Comparison of ENCODE assay signal across 11 cellular contexts in the genomic region with DNA sequence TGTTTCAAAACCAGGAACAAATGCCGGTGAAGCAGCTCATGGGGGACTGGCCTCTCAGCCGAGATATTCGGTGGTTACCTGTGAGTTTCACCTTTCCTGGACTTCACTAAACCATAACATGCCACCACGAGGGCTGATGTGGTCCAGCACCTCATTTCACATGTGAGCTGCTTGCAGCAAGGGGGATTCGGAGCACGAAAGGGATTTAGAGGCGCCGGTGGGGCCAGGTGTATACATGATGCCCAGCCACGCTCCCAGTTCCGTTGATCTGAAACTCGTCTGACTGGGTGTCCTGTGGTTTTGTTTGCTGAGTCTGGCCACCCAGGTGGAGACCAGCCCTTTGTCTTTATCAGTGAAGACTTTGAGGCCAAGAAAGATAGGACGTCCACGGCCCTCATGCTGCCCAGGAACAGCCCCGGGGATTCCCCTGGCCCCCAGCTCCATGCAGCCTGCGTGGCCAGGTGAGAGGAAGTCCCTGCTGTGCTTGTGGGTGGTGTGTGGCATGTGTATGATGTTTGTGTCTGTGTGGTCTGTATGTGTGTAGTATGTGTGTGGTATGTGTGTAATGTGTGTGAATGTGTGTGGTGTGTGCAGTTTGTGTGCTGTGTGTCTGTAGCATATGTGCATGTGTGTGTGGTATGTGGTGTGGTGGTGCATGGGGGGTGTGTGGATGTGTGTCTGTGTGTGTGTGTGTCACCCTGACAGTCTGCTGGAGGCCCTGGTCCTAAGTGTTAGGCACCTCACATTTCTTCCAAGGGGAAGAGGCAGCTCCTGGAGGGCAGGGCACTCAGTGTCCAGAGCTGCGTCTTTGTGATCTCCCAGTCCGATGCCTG. TPM values are rescaled to one million over a fixed set of nuclear protein-coding genes. Genes with fewer than 3 reads are reported as not detected.
DNase-seq lines count a peak whose midpoint lies in the region; ATAC-seq and TF ChIP-seq lines count a peak whose summit lies in the region.
"Had no signal": no experiment of that assay in that cellular context is flagged by ENCODE, and none has a peak within 500 bp of the region (broad histone marks: within the 10 kb centered on the region; RNA-seq: fewer than 3 reads in every experiment).

No MANE protein-coding gene starts in this region.

- ATAC-seq in HCT116 (0 out of 2 replicates have a peak, but pooled peaks have one; percentile 22), GM18520 (IDR thresholded peaks at IDR 0.05; ENCODE audit: unreplicated experiment) (no peak), omental fat pad (ENCODE audit: low FRiP score) (no peak)

- intact Hi-C loops in activated CD4-positive, alpha-beta memory T cell treated with anti-CD3 and anti-CD28 coated beads for 36 hours (cut with micrococcal nuclease): no loop called here
- intact Hi-C loops in HCT116 (cut with micrococcal nuclease): no loop called here

- no peaks in the 10 kb centered on the region for H3K27me3 Mint-ChIP-seq in activated CD4-positive, alpha-beta memory T cell treated with anti-CD3 and anti-CD28 coated beads, Interleukin-2, amount 10 ng/mL, durations not matched to agents 7 days and 5 days
- H3K27me3 Mint-ChIP-seq in activated CD4-positive, alpha-beta memory T cell treated with anti-CD3 and anti-CD28 coated beads for 36 hours: no peaks in the 10 kb centered on the region
- no peaks in the 10 kb centered on the region for H3K27me3 Mint-ChIP-seq in chondrocyte (ENCODE audit: low read depth)

- no peak overlapping the region for H3K9ac ChIP-seq in HCT116 (ENCODE audit: low read length)

- H2AFZ ChIP-seq in HCT116 (ENCODE audit: low read depth, low read length, poor library complexity, severe bottlenecking): no peak overlapping the region

- H3K4me3 Mint-ChIP-seq in activated CD4-positive, alpha-beta memory T cell treated with anti-CD3 and anti-CD28 coated beads, Interleukin-2, amount 10 ng/mL, durations not matched to agents 7 days and 5 days: no peak overlapping the region
- no peak overlapping the region for H3K4me3 Mint-ChIP-seq in activated CD4-positive, alpha-beta memory T cell treated with anti-CD3 and anti-CD28 coated beads for 36 hours
- H3K4me3 Mint-ChIP-seq in chondrocyte (ENCODE audit: unreplicated experiment): no peak overlapping the region

- H3K4me2 ChIP-seq in HCT116 (ENCODE audit: low read length): no peak overlapping the region

- no peaks in the 10 kb centered on the region for H3K9me3 ChIP-seq in HCT116 (ENCODE audit: control insufficient read depth in 1 of 2, insufficient read depth in 1 of 2, low read depth in 1 of 2, low read length in 2 of 2)
- H3K9me3 ChIP-seq: tibial artery had no signal

- CTCF ChIA-PET in activated CD4-positive, alpha-beta memory T cell treated with anti-CD3 and anti-CD28 coated beads, Interleukin-2, amount 10 ng/mL, durations not matched to agents 7 days and 5 days (lab: Charles Lee): interaction anchor here (0.7 kb wide), 1 partner anchor 34 kb away, joined by 3 read pairs; no protein-coding TSS in a partner anchor
- CTCF ChIA-PET in activated CD4-positive, alpha-beta memory T cell treated with anti-CD3 and anti-CD28 coated beads for 36 hours (lab: Charles Lee): interaction anchor here (0.6 kb wide), 1 partner anchor 12 kb away, joined by 3 read pairs; no protein-coding TSS in a partner anchor
- CTCF ChIA-PET in HCT116 (lab: Charles Lee): no interaction called here

- no peaks in the 10 kb centered on the region for H3K27me3 ChIP-seq in HCT116 (ENCODE audit: insufficient read depth, low read length)
- H3K27me3 ChIP-seq: tibial artery had no signal

- H3K36me3 ChIP-seq in HCT116 (ENCODE audit: control insufficient read depth in 1 of 2, insufficient read depth in 2 of 2, low read length in 2 of 2): no peaks in the 10 kb centered on the region
- H3K36me3 ChIP-seq: tibial artery had no signal

- H3K4me1 ChIP-seq in HCT116 (ENCODE audit: control insufficient read depth in 1 of 2, insufficient read depth in 2 of 2, low read length in 2 of 2): peaks cover 6 to 10% of the 10 kb centered on the region in 2 experiments; a peak in 1 of 4 replicates

- no peak overlapping the region for H3K4me3 ChIP-seq in HCT116 (replicated peaks in 1 of 2; ENCODE audit: low read depth in 1 of 2, low read length in 2 of 2)
- H3K4me3 ChIP-seq: tibial artery had no signal

- H3K27ac Mint-ChIP-seq in activated CD4-positive, alpha-beta memory T cell treated with anti-CD3 and anti-CD28 coated beads, Interleukin-2, amount 10 ng/mL, durations not matched to agents 7 days and 5 days: peak overlapping the region; percentile 44
- no peak overlapping the region for H3K27ac Mint-ChIP-seq in activated CD4-positive, alpha-beta memory T cell treated with anti-CD3 and anti-CD28 coated beads for 36 hours
- H3K27ac Mint-ChIP-seq in chondrocyte (ENCODE audit: unreplicated experiment): peak overlapping the region; percentile 25

- no peaks in the 10 kb centered on the region for H3K9me2 ChIP-seq in HCT116 (ENCODE audit: insufficient read depth)

- BruUV-seq in HCT116 (replicated peaks; lab: Mats Ljungman, UMichigan): no TSS peak

- POLR2A ChIA-PET in activated CD4-positive, alpha-beta memory T cell treated with anti-CD3 and anti-CD28 coated beads, Interleukin-2, amount 10 ng/mL, durations not matched to agents 7 days and 5 days (lab: Charles Lee): no interaction called here
- POLR2A ChIA-PET in activated CD4-positive, alpha-beta memory T cell treated with anti-CD3 and anti-CD28 coated beads for 36 hours (lab: Charles Lee): no interaction called here
- POLR2A ChIA-PET in HCT116 (lab: Charles Lee): no interaction called here

- RAD21 ChIA-PET in HCT116 (lab: Charles Lee; ENCODE audit: low non-redundant PET in 1 of 2, low total read pairs in 2 of 2, uncharacterized antibody in 2 of 2, unreplicated experiment in 2 of 2): no interaction called here

- H3K79me2 ChIP-seq in HCT116 (ENCODE audit: insufficient read depth, low read length): peaks cover 3% of the 10 kb centered on the region; the same call in 1 of the 2 replicates

- peaks cover 40% of the 10 kb centered on the region for H3K4me1 Mint-ChIP-seq in activated CD4-positive, alpha-beta memory T cell treated with anti-CD3 and anti-CD28 coated beads, Interleukin-2, amount 10 ng/mL, durations not matched to agents 7 days and 5 days
- H3K4me1 Mint-ChIP-seq in activated CD4-positive, alpha-beta memory T cell treated with anti-CD3 and anti-CD28 coated beads for 36 hours (ENCODE audit: low read depth): peaks cover 45% of the 10 kb centered on the region
- peaks cover 27% of the 10 kb centered on the region for H3K4me1 Mint-ChIP-seq in chondrocyte (ENCODE audit: low read depth)

- peak; percentile 15 for DNase-seq in activated CD4-positive, alpha-beta memory T cell treated with anti-CD3 and anti-CD28 coated beads, Interleukin-2, amount 10 ng/mL, durations not matched to agents 7 days and 5 days
- no peak for DNase-seq in activated CD4-positive, alpha-beta memory T cell treated with anti-CD3 and anti-CD28 coated beads for 36 hours
- no peak for DNase-seq in HCT116 (ENCODE audit: low read depth, low spot score)
- DNase-seq in chondrocyte (ENCODE audit: low spot score): peak; percentile 42
- peak; percentile 18 for DNase-seq in stimulated activated CD8-positive, alpha-beta memory T cell treated with anti-CD3 and anti-CD28 coated beads, Interleukin-4, amount 100 ng/mL, for 48 hours
- DNase-seq in NCI-H1105 treated with DMSO at 0.1 percent for 48 hours (lab: John Stamatoyannopoulos, UW): no peak
- no peak for DNase-seq in omental fat pad (ENCODE audit: low spot score)
- DNase-seq: HCEC 1CT had no signal

- TF ChIP-seq CTCF in HCT116 (IDR thresholded peaks at IDR 0.05 in 2 of 3, conservative IDR thresholded peaks at IDR 0.05 in 1 of 3; ENCODE audit: borderline replicate concordance in 1 of 3, insufficient read depth in 1 of 3, low read depth in 2 of 3, low read length in 2 of 3) (no peak), chondrocyte (IDR thresholded peaks at IDR 0.05) (no peak), omental fat pad (IDR thresholded peaks at IDR 0.05) (no peak)

- no peak for TF ChIP-seq POLR2A in HCT116 (IDR thresholded peaks at IDR 0.05; ENCODE audit: borderline replicate concordance, extremely low read depth, insufficient read depth, insufficient read length)

- no peak overlapping the region for H3K27ac ChIP-seq in HCT116 (ENCODE audit: low read depth, low read length)
- H3K27ac ChIP-seq: tibial artery, VCaP had no signal

- TF ChIP-seq RAD21 in HCT116 (IDR thresholded peaks at IDR 0.05; ENCODE audit: low read depth): no peak

- no peaks in the 10 kb centered on the region for H3K9me3 Mint-ChIP-seq in activated CD4-positive, alpha-beta memory T cell treated with anti-CD3 and anti-CD28 coated beads, Interleukin-2, amount 10 ng/mL, durations not matched to agents 7 days and 5 days
- peaks cover 3% of the 10 kb centered on the region for H3K9me3 Mint-ChIP-seq in activated CD4-positive, alpha-beta memory T cell treated with anti-CD3 and anti-CD28 coated beads for 36 hours
- peaks cover 1% of the 10 kb centered on the region for H3K9me3 Mint-ChIP-seq in chondrocyte (ENCODE audit: low read depth)

- H4K20me1 ChIP-seq in HCT116 (ENCODE audit: insufficient read depth): no peaks in the 10 kb centered on the region

- peaks cover 2% of the 10 kb centered on the region for H3K36me3 Mint-ChIP-seq in activated CD4-positive, alpha-beta memory T cell treated with anti-CD3 and anti-CD28 coated beads, Interleukin-2, amount 10 ng/mL, durations not matched to agents 7 days and 5 days (ENCODE audit: low read depth)
- H3K36me3 Mint-ChIP-seq in activated CD4-positive, alpha-beta memory T cell treated with anti-CD3 and anti-CD28 coated beads for 36 hours: peaks cover 10% of the 10 kb centered on the region
- H3K36me3 Mint-ChIP-seq in chondrocyte (ENCODE audit: low read depth): no peaks in the 10 kb centered on the region

TF ChIP-seq in HCT116, 20 proteins besides CTCF, POLR2A, EP300 and RAD21 (continues in another document):
- TF ChIP-seq POLR2AphosphoS5 (IDR thresholded peaks at IDR 0.05; ENCODE audit: low read depth, low read length): no peak

RNA-seq across cellular contexts. Expression of gene PHF2, which starts 23.4 kb away (rescaled TPM):
- 10 to 100 TPM; 25.5 to 26.8 TPM for total RNA-seq in activated CD4-positive, alpha-beta memory T cell treated with anti-CD3 and anti-CD28 coated beads, Interleukin-2, amount 10 ng/mL, durations not matched to agents 7 days and 5 days
- 10 to 100 TPM; 16.0 to 16.2 TPM for total RNA-seq in activated CD4-positive, alpha-beta memory T cell treated with anti-CD3 and anti-CD28 coated beads for 36 hours
- total RNA-seq in HCT116 (2021; ENCODE audit: unreplicated experiment) (20.6 TPM), chondrocyte (28.5 to 30.1 TPM (median 29.4 TPM) in 3 replicates), omental fat pad (10 to 100 TPM; 15.8 to 24.5 (median 20.4) TPM)
- 11.2 and 11.5 TPM in 2 replicates for polyA plus RNA-seq in HCT116 (2012)

Comparison
In these comparisons a context has a peak if more than half of its experiments do, and no peak if none do; other contexts are left out.
1. DNase-seq: peak in activated CD4-positive, alpha-beta memory T cell treated with anti-CD3 and anti-CD28 coated beads, Interleukin-2, amount 10 ng/mL, durations not matched to agents 7 days and 5 days (single experiment), chondrocyte (single experiment) and stimulated activated CD8-positive, alpha-beta memory T cell treated with anti-CD3 and anti-CD28 coated beads, Interleukin-4, amount 100 ng/mL, for 48 hours (single experiment); none in activated CD4-positive, alpha-beta memory T cell treated with anti-CD3 and anti-CD28 coated beads for 36 hours (single experiment), HCT116 (single experiment), NCI-H1105 treated with DMSO at 0.1 percent for 48 hours (single experiment) and omental fat pad (single experiment).